Comparison of ENCODE assay signal across 11 cellular contexts in genomic region chrX:136030357-136031225, GRCh38. TPM values are rescaled to one million over a fixed set of nuclear protein-coding genes. Genes with fewer than 3 reads are reported as not detected.
A peak's percentile ranks its signal among the peaks of the same experiment; 100 is the strongest.
DNase-seq lines count a peak whose midpoint lies in the region; ATAC-seq and TF ChIP-seq lines count a peak whose summit lies in the region.
"Had no signal": no experiment of that assay in that cellular context is flagged by ENCODE, and none has a peak within 500 bp of the region (broad histone marks: within the 10 kb centered on the region; RNA-seq: fewer than 3 reads in every experiment).

No MANE protein-coding gene starts in this region.

- H3K27ac ChIP-seq in caudate nucleus (ENCODE audit: low read depth, low read length) (peak overlapping the region; percentile 29), right atrium auricular region (peak overlapping the region; percentile 73 to 90), smooth muscle cell (ENCODE audit: low read depth) (peak overlapping the region; percentile 89)
- H3K27ac ChIP-seq: VCaP had no signal

- no peaks in the 10 kb centered on the region for H3F3A ChIP-seq in smooth muscle cell (ENCODE audit: low read depth)

- in situ Hi-C loops in KBM-7 (cut with MboI; ENCODE audit: low pct_unique_long_range_greater_than_20kb, low sequenced_read_pairs): no loop called here

- no peaks in the 10 kb centered on the region for H3K27me3 ChIP-seq in right atrium auricular region
- H3K27me3 ChIP-seq in smooth muscle cell (ENCODE audit: low read depth): no peaks in the 10 kb centered on the region

- H3K4me2 ChIP-seq in smooth muscle cell: peak overlapping the region; percentile 52

- H2AFZ ChIP-seq in smooth muscle cell (ENCODE audit: low read depth): no peak overlapping the region

- no peaks in the 10 kb centered on the region for H3K79me2 ChIP-seq in smooth muscle cell (ENCODE audit: low read depth)

- H3K9me3 ChIP-seq in right atrium auricular region (no peaks in the 10 kb centered on the region), smooth muscle cell (replicated peaks; ENCODE audit: low read depth) (no peaks in the 10 kb centered on the region)

- 51% methylated on average over 9 of the region's 9 CpGs for WGBS in smooth muscle cell (ENCODE audit: low lambda C conversion rate)

- no peaks in the 10 kb centered on the region for H3K36me3 ChIP-seq in right atrium auricular region
- H3K36me3 ChIP-seq in smooth muscle cell (ENCODE audit: low read depth): no peaks in the 10 kb centered on the region

- DNase-seq in GM04504 (ENCODE audit: low read depth) (peak; percentile 40), caudate nucleus (lab: John Stamatoyannopoulos, UW) (peak in 2 of 61 donors; percentile 0 to 1), right atrium auricular region (ENCODE audit: low spot score) (peak; percentile 85), smooth muscle cell (lab: John Stamatoyannopoulos, UW; ENCODE audit: unreplicated experiment) (no peak), KBM-7 (no peak), NCI-H2107 (lab: John Stamatoyannopoulos, UW) (no peak), DMS 273 (lab: John Stamatoyannopoulos, UW; ENCODE audit: unreplicated experiment) (no peak)
- DNase-seq: activated naive CD4-positive, alpha-beta T cell treated with Interleukin-2 at 50 U/mL for 16 hours; DMS 273 treated with DMSO at 0.1 percent for 48 hours had no signal

- ATAC-seq in GM19395 (IDR thresholded peaks at IDR 0.05; ENCODE audit: unreplicated experiment): no peak

- H4K20me1 ChIP-seq in smooth muscle cell (ENCODE audit: low read depth): no peaks in the 10 kb centered on the region

- H3K4me1 ChIP-seq in right atrium auricular region (peaks cover 0 to 19% of the 10 kb centered on the region in 2 donors), smooth muscle cell (ENCODE audit: low read depth) (no peaks in the 10 kb centered on the region)

- H3K4me3 ChIP-seq in right atrium auricular region (no peak overlapping the region), smooth muscle cell (no peak overlapping the region)

- no peak for TF ChIP-seq CTCF in right atrium auricular region (IDR thresholded peaks at IDR 0.05)
- no peak for TF ChIP-seq CTCF in smooth muscle cell (IDR thresholded peaks at IDR 0.05; ENCODE audit: borderline replicate concordance, insufficient read depth, poor library complexity, severe bottlenecking)

- peak overlapping the region; percentile 75 for H3K9ac ChIP-seq in smooth muscle cell (ENCODE audit: low read depth)

RNA-seq across cellular contexts. Expression of gene SLC9A6, which starts 45.4 kb away (rescaled TPM):
- total RNA-seq in right atrium auricular region: 10 to 100 TPM; 16.3 to 25.8 TPM
- total RNA-seq in smooth muscle cell: 19.8 and 24.7 TPM in 2 replicates
- polyA plus RNA-seq in smooth muscle cell: 10.8 and 11.6 TPM in 2 replicates

RNA-seq across cellular contexts. Expression of gene MMGT1, which starts 56.8 kb away (rescaled TPM):
- 10 to 100 TPM; 24.0 to 27.6 TPM for total RNA-seq in right atrium auricular region
- 27.1 and 35.8 TPM in 2 replicates for total RNA-seq in smooth muscle cell
- 12.5 and 13.6 TPM in 2 replicates for polyA plus RNA-seq in smooth muscle cell

Comparison
In these comparisons a context has a peak if more than half of its experiments do, and no peak if none do; other contexts are left out.
1. DNase-seq: peak in GM04504 (single experiment) and right atrium auricular region (single experiment); none in smooth muscle cell (single experiment), KBM-7 (single experiment), NCI-H2107 (single experiment) and DMS 273 (single experiment).
2. H3K27ac ChIP-seq: peak in every context shown above with its lines; median percentile 89 in smooth muscle cell; 82 in right atrium auricular region; 29 in caudate nucleus.